ENCODE assay signal across 9 cellular contexts in genomic region chr14:76203086-76204001, GRCh38. TPM values are rescaled to one million over a fixed set of nuclear protein-coding genes. Genes with fewer than 3 reads are reported as not detected.
DNase-seq lines count a peak whose midpoint lies in the region; ATAC-seq and TF ChIP-seq lines count a peak whose summit lies in the region.
"Had no signal": no experiment of that assay in that cellular context is flagged by ENCODE, and none has a peak within 500 bp of the region (broad histone marks: within the 10 kb centered on the region; RNA-seq: fewer than 3 reads in every experiment).

No MANE protein-coding gene starts in this region.

- no peak overlapping the region for H2AFZ ChIP-seq in ACC112 (ENCODE audit: low read length, unreplicated experiment)

- H3K4me3 ChIP-seq in ACC112 (ENCODE audit: low read depth, low read length) (no peak overlapping the region), skeletal muscle satellite cell (ENCODE audit: low read length) (no peak overlapping the region)
- H3K4me3 ChIP-seq: skin epidermis had no signal

- H3K4me1 ChIP-seq in ACC112 (ENCODE audit: control insufficient read depth, insufficient read depth, low read length, unreplicated experiment), result peaks cover 30% of the 10 kb centered on the region
- H3K4me1 ChIP-seq in skeletal muscle satellite cell (ENCODE audit: control insufficient read depth, insufficient read depth, low read length), result peaks cover 24% of the 10 kb centered on the region

- H3K27ac Mint-ChIP-seq in endothelial cell (ENCODE audit: unreplicated experiment), result no peak overlapping the region
- no peak overlapping the region for H3K27ac Mint-ChIP-seq in T-helper 2 cell treated with Interferon-gamma antibody and Interleukin-4, amounts not matched to agents 5 μg/mL and 100 μg/mL, for 36 hours

- H3K9ac ChIP-seq in skeletal muscle satellite cell (ENCODE audit: low read depth, low read length), result peak overlapping the region; percentile 23

- ATAC-seq in GM18870 (IDR thresholded peaks at IDR 0.05; ENCODE audit: unreplicated experiment), result peak; percentile 69
- peak; percentile 70 for ATAC-seq in HG03354 (IDR thresholded peaks at IDR 0.05; ENCODE audit: poor library complexity, severe bottlenecking, unreplicated experiment)

- H3K4me1 Mint-ChIP-seq in endothelial cell (ENCODE audit: unreplicated experiment), result peaks cover 2% of the 10 kb centered on the region
- H3K4me1 Mint-ChIP-seq in T-helper 2 cell treated with Interferon-gamma antibody and Interleukin-4, amounts not matched to agents 5 μg/mL and 100 μg/mL, for 36 hours (ENCODE audit: low read depth), result peaks cover 1% of the 10 kb centered on the region

- H3K36me3 ChIP-seq in ACC112 (ENCODE audit: insufficient read depth, low read length) (peaks cover 19% of the 10 kb centered on the region), skeletal muscle satellite cell (ENCODE audit: insufficient read depth, low read length) (peaks cover 33% of the 10 kb centered on the region)

- no peaks in the 10 kb centered on the region for H3K9me3 Mint-ChIP-seq in endothelial cell (ENCODE audit: unreplicated experiment)
- H3K9me3 Mint-ChIP-seq in T-helper 2 cell treated with Interferon-gamma antibody and Interleukin-4, amounts not matched to agents 5 μg/mL and 100 μg/mL, for 36 hours, result no peaks in the 10 kb centered on the region

- H3K27me3 ChIP-seq in ACC112 (ENCODE audit: insufficient read depth, low read length) (no peaks in the 10 kb centered on the region), skeletal muscle satellite cell (ENCODE audit: control insufficient read depth, insufficient read depth, low read length) (no peaks in the 10 kb centered on the region)

- peak overlapping the region; percentile 94 for H3K27ac ChIP-seq in ACC112 (ENCODE audit: low read depth, low read length)
- H3K27ac ChIP-seq: skin epidermis had no signal

- H3K36me3 Mint-ChIP-seq in endothelial cell (ENCODE audit: low read depth, unreplicated experiment), result peaks cover 32% of the 10 kb centered on the region
- H3K36me3 Mint-ChIP-seq in T-helper 2 cell treated with Interferon-gamma antibody and Interleukin-4, amounts not matched to agents 5 μg/mL and 100 μg/mL, for 36 hours (ENCODE audit: low read depth), result peaks cover 37% of the 10 kb centered on the region

- peak overlapping the region; percentile 11 for H3K4me3 Mint-ChIP-seq in endothelial cell (ENCODE audit: unreplicated experiment)
- no peak overlapping the region for H3K4me3 Mint-ChIP-seq in T-helper 2 cell treated with Interferon-gamma antibody and Interleukin-4, amounts not matched to agents 5 μg/mL and 100 μg/mL, for 36 hours

- no peak for DNase-seq in endothelial cell (ENCODE audit: low spot score)
- no peak for DNase-seq in Kasumi-1 (lab: John Stamatoyannopoulos, UW)
- DNase-seq in T-helper 2 cell treated with Interferon-gamma antibody and Interleukin-4, amounts not matched to agents 5 μg/mL and 100 μg/mL, for 36 hours (ENCODE audit: low spot score), result no peak
- no peak for DNase-seq in NCI-H1694 (lab: John Stamatoyannopoulos, UW)

- H3K4me2 ChIP-seq in skeletal muscle satellite cell (ENCODE audit: low read length), result peak overlapping the region; percentile 4

- H3K9me3 ChIP-seq in skeletal muscle satellite cell (replicated peaks; ENCODE audit: low read length), result no peaks in the 10 kb centered on the region

- peaks cover 3% of the 10 kb centered on the region for H3K79me2 ChIP-seq in ACC112 (ENCODE audit: control insufficient read depth, insufficient read depth, low read length, unreplicated experiment)

- peaks cover 8% of the 10 kb centered on the region for H3K27me3 Mint-ChIP-seq in endothelial cell (ENCODE audit: unreplicated experiment)
- no peaks in the 10 kb centered on the region for H3K27me3 Mint-ChIP-seq in T-helper 2 cell treated with Interferon-gamma antibody and Interleukin-4, amounts not matched to agents 5 μg/mL and 100 μg/mL, for 36 hours (ENCODE audit: low read depth)

- TF ChIP-seq CTCF in endothelial cell (IDR thresholded peaks at IDR 0.05; ENCODE audit: unreplicated experiment), result no peak

RNA-seq across cellular contexts. Expression of gene GPATCH2L, which starts 51.6 kb away (rescaled TPM):
- 78.8 TPM for total RNA-seq in endothelial cell (ENCODE audit: unreplicated experiment)
- 39.1 and 46.9 TPM in 2 replicates for total RNA-seq in skeletal muscle satellite cell (2012; rRNA removed)
